Comparison of ENCODE assay signal across 1 cellular context in the genomic region with DNA sequence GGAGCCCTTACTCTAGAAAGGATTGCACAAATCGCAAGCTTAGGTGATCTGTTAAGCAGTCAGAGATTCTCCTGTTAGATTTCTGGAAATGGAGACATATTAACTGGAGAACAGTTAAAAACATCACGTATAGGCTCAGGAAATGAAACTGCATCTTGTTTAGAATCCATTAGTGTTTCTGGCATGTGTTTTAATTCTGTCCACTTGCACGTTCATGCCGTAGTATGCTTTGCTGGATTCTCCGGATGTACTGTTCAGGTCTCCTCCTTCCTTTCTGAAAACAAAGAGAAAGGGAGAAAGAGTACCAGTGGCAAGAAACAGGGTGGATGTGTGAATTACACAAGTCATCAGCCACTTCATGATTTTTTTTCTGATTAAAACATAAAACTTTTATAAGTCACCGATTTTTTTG.
TF ChIP-seq lines count a peak whose summit lies in the region.

No MANE protein-coding gene starts in this region.

TF ChIP-seq in GM23338, 12 proteins besides CTCF, POLR2A, EP300 and RAD21 (continued from another document):
- TF ChIP-seq, protein P1, sequence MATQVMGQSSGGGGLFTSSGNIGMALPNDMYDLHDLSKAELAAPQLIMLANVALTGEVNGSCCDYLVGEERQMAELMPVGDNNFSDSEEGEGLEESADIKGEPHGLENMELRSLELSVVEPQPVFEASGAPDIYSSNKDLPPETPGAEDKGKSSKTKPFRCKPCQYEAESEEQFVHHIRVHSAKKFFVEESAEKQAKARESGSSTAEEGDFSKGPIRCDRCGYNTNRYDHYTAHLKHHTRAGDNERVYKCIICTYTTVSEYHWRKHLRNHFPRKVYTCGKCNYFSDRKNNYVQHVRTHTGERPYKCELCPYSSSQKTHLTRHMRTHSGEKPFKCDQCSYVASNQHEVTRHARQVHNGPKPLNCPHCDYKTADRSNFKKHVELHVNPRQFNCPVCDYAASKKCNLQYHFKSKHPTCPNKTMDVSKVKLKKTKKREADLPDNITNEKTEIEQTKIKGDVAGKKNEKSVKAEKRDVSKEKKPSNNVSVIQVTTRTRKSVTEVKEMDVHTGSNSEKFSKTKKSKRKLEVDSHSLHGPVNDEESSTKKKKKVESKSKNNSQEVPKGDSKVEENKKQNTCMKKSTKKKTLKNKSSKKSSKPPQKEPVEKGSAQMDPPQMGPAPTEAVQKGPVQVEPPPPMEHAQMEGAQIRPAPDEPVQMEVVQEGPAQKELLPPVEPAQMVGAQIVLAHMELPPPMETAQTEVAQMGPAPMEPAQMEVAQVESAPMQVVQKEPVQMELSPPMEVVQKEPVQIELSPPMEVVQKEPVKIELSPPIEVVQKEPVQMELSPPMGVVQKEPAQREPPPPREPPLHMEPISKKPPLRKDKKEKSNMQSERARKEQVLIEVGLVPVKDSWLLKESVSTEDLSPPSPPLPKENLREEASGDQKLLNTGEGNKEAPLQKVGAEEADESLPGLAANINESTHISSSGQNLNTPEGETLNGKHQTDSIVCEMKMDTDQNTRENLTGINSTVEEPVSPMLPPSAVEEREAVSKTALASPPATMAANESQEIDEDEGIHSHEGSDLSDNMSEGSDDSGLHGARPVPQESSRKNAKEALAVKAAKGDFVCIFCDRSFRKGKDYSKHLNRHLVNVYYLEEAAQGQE (IDR thresholded peaks at IDR 0.05; ENCODE audit: unreplicated experiment): no peak
- TF ChIP-seq, protein P2, sequence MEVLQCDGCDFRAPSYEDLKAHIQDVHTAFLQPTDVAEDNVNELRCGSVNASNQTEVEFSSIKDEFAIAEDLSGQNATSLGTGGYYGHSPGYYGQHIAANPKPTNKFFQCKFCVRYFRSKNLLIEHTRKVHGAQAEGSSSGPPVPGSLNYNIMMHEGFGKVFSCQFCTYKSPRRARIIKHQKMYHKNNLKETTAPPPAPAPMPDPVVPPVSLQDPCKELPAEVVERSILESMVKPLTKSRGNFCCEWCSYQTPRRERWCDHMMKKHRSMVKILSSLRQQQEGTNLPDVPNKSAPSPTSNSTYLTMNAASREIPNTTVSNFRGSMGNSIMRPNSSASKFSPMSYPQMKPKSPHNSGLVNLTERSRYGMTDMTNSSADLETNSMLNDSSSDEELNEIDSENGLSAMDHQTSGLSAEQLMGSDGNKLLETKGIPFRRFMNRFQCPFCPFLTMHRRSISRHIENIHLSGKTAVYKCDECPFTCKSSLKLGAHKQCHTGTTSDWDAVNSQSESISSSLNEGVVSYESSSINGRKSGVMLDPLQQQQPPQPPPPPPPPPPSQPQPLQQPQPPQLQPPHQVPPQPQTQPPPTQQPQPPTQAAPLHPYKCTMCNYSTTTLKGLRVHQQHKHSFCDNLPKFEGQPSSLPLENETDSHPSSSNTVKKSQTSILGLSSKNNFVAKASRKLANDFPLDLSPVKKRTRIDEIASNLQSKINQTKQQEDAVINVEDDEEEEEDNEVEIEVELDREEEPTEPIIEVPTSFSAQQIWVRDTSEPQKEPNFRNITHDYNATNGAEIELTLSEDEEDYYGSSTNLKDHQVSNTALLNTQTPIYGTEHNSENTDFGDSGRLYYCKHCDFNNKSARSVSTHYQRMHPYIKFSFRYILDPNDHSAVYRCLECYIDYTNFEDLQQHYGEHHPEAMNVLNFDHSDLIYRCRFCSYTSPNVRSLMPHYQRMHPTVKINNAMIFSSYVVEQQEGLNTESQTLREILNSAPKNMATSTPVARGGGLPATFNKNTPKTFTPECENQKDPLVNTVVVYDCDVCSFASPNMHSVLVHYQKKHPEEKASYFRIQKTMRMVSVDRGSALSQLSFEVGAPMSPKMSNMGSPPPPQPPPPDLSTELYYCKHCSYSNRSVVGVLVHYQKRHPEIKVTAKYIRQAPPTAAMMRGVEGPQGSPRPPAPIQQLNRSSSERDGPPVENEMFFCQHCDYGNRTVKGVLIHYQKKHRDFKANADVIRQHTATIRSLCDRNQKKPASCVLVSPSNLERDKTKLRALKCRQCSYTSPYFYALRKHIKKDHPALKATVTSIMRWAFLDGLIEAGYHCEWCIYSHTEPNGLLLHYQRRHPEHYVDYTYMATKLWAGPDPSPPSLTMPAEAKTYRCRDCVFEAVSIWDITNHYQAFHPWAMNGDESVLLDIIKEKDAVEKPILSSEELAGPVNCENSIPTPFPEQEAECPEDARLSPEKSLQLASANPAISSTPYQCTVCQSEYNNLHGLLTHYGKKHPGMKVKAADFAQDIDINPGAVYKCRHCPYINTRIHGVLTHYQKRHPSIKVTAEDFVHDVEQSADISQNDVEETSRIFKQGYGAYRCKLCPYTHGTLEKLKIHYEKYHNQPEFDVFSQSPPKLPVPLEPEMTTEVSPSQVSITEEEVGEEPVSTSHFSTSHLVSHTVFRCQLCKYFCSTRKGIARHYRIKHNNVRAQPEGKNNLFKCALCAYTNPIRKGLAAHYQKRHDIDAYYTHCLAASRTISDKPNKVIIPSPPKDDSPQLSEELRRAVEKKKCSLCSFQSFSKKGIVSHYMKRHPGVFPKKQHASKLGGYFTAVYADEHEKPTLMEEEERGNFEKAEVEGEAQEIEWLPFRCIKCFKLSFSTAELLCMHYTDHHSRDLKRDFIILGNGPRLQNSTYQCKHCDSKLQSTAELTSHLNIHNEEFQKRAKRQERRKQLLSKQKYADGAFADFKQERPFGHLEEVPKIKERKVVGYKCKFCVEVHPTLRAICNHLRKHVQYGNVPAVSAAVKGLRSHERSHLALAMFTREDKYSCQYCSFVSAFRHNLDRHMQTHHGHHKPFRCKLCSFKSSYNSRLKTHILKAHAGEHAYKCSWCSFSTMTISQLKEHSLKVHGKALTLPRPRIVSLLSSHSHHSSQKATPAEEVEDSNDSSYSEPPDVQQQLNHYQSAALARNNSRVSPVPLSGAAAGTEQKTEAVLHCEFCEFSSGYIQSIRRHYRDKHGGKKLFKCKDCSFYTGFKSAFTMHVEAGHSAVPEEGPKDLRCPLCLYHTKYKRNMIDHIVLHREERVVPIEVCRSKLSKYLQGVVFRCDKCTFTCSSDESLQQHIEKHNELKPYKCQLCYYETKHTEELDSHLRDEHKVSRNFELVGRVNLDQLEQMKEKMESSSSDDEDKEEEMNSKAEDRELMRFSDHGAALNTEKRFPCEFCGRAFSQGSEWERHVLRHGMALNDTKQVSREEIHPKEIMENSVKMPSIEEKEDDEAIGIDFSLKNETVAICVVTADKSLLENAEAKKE (CRISPR knock-in tag; IDR thresholded peaks at IDR 0.05): no peak
- TF ChIP-seq ZNF114 (CRISPR knock-in tag; IDR thresholded peaks at IDR 0.05): no peak
- TF ChIP-seq EZH2phosphoT487 (IDR thresholded peaks at IDR 0.05; ENCODE audit: unreplicated experiment): no peak
- TF ChIP-seq JUNB (IDR thresholded peaks at IDR 0.05; ENCODE audit: unreplicated experiment): no peak
- TF ChIP-seq, protein P3, sequence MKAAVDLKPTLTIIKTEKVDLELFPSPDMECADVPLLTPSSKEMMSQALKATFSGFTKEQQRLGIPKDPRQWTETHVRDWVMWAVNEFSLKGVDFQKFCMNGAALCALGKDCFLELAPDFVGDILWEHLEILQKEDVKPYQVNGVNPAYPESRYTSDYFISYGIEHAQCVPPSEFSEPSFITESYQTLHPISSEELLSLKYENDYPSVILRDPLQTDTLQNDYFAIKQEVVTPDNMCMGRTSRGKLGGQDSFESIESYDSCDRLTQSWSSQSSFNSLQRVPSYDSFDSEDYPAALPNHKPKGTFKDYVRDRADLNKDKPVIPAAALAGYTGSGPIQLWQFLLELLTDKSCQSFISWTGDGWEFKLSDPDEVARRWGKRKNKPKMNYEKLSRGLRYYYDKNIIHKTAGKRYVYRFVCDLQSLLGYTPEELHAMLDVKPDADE (IDR thresholded peaks at IDR 0.05): no peak
- no peak for TF ChIP-seq ZNF331 (CRISPR knock-in tag; IDR thresholded peaks at IDR 0.05; ENCODE audit: low read depth)
- no peak for TF ChIP-seq NANOG (IDR thresholded peaks at IDR 0.05; ENCODE audit: borderline replicate concordance)
- TF ChIP-seq CREB1 (CRISPR knock-in tag; IDR thresholded peaks at IDR 0.05; ENCODE audit: low read depth): no peak
- TF ChIP-seq STAT1 (IDR thresholded peaks at IDR 0.05; ENCODE audit: unreplicated experiment): no peak
